27 cellular contexts compared by ENCODE assay signal in the genomic region with DNA sequence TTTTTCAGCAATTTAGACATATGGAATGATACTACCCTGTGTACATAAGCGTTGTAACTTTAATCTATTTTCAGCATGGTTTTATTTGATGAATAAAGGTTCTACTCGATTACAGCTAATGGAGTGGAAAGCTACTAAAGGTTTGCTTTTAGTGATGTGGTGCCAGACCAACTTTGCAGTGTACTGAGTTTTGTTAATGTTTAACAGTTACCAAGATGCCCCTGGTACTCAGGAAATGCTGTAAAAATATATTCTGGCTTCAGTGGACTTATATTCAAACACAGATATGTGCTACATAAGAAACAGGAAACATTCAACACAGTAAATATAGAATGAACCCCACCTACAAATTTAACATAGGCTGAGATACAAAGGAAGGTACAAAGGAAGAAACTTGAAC.
DNase-seq lines count a peak whose midpoint lies in the region; ATAC-seq, FAIRE-seq and TF ChIP-seq lines count a peak whose summit lies in the region.
"Had no signal": no experiment of that assay in that cellular context is flagged by ENCODE, and none has a peak within 500 bp of the region (broad histone marks: within the 10 kb centered on the region; RNA-seq: fewer than 3 reads in every experiment).

No MANE protein-coding gene starts in this region.

- no peak for TF ChIP-seq RAD21 in GM12878 (IDR thresholded peaks at IDR 0.05; ENCODE audit: insufficient read depth, low read depth, low read length)

- H4K20me1 ChIP-seq in GM12878 (ENCODE audit: control insufficient read depth, insufficient read depth) = no peaks in the 10 kb centered on the region

- H3K4me3 ChIP-seq in GM12878 = no peak overlapping the region
- H3K4me3 ChIP-seq: lung had no signal

- no peaks in the 10 kb centered on the region for H3K9me3 Mint-ChIP-seq in activated CD4-positive, alpha-beta T cell treated with anti-CD3 and anti-CD28 coated beads, Interleukin-2, amount 10 ng/mL, durations not matched to agents 24 days and 14 days
- H3K9me3 Mint-ChIP-seq: activated naive CD8-positive, alpha-beta T cell treated with anti-CD3 and anti-CD28 coated beads, Interleukin-2, amount 50 U/mL, for 24 hours; neural crest cell had no signal

- in situ Hi-C loops in ACHN (cut with HindIII; ENCODE audit: low pct_ligation_motif_present, low pct_unique_long_range_greater_than_20kb, low sequenced_read_pairs) (no loop called here), GM12878 (cut with MboI) (no loop called here)

- H3K27ac ChIP-seq in GM12878 (ENCODE audit: control insufficient read depth, insufficient read depth) = no peak overlapping the region

- DNase-seq in ACHN = peak; percentile 27
- no peak for DNase-seq in GM12878 (ENCODE audit: low read depth, low spot score)
- DNase-seq in left kidney (ENCODE audit: low read depth, low spot score) = peak; percentile 26
- no peak for DNase-seq in activated CD4-positive, alpha-beta T cell treated with anti-CD3 and anti-CD28 coated beads for 4 hours
- no peak for DNase-seq in HCEC 1CT
- DNase-seq in activated CD4-positive, alpha-beta T cell treated with anti-CD3 and anti-CD28 coated beads, Interleukin-2, amount 10 ng/mL, durations not matched to agents 24 days and 14 days = no peak
- DNase-seq: activated CD4-positive, alpha-beta T cell treated with anti-CD3 and anti-CD28 coated beads, Interleukin-2, amount 50 U/mL, for 1 hour; activated naive CD8-positive, alpha-beta T cell treated with anti-CD3 and anti-CD28 coated beads, Interleukin-2, amount 50 U/mL, for 24 hours; activated T-cell treated with anti-CD3 and anti-CD28 coated beads, Interleukin-2, amount 50 U/mL, for 4 hours; C1 segment of cervical spinal cord; Caco-2; dermis blood vessel endothelial cell; GOT3; hippocampal formation; NCI-H1930; NCI-H82; stimulated activated CD4-positive, alpha-beta T cell treated with anti-CD3 and anti-CD28 coated beads, Interleukin-12 subunit alpha, Interleukin-12 subunit beta, amount 100 ng/mL, for 4 hours; stimulated activated CD4-positive, alpha-beta T cell treated with anti-CD3 and anti-CD28 coated beads, Interleukin-4, amount 100 ng/mL, for 24 hours had no signal

- SMC1A ChIA-PET in GM12878 (lab: Charles Lee; ENCODE audit: uncharacterized antibody, unreplicated experiment) = interaction anchor here (1.9 kb wide), 1 partner anchor 146 kb away, joined by 4 read pairs; no protein-coding TSS in a partner anchor

- H3K36me3 ChIP-seq in GM12878 (ENCODE audit: control insufficient read depth in 2 of 2, insufficient read depth in 2 of 2, low read length in 1 of 2) = no peaks in the 10 kb centered on the region

- POLR2A ChIA-PET in GM12878 (lab: Charles Lee) = no interaction called here

- no peaks in the 10 kb centered on the region for H3K4me1 ChIP-seq in GM12878 (ENCODE audit: control insufficient read depth, insufficient read depth, low read length)
- H3K4me1 ChIP-seq: Caco-2 had no signal

- TF ChIP-seq CTCF in GM12878 (IDR thresholded peaks at IDR 0.05 in 2 of 3, conservative IDR thresholded peaks at IDR 0.05 in 1 of 3; ENCODE audit: control insufficient read depth in 2 of 3, extremely low read depth in 1 of 3, insufficient read depth in 1 of 3, low read depth in 3 of 3, low read length in 3 of 3) = no peak

- H3K4me1 Mint-ChIP-seq in activated CD4-positive, alpha-beta T cell treated with anti-CD3 and anti-CD28 coated beads, Interleukin-2, amount 10 ng/mL, durations not matched to agents 24 days and 14 days = no peaks in the 10 kb centered on the region
- H3K4me1 Mint-ChIP-seq: activated naive CD8-positive, alpha-beta T cell treated with anti-CD3 and anti-CD28 coated beads, Interleukin-2, amount 50 U/mL, for 24 hours; IgD-negative memory B cell; neural crest cell; stimulated activated effector memory CD8-positive, alpha-beta T cell treated with anti-CD3 and anti-CD28 coated beads, Interleukin-12 subunit alpha, Interleukin-12 subunit beta, amount 100 ng/mL, for 72 hours had no signal

- ATAC-seq in HG03354 (IDR thresholded peaks at IDR 0.05; ENCODE audit: poor library complexity, severe bottlenecking, unreplicated experiment) (peak; percentile 52), GM12878 (peak; percentile 47; the same call in 2 of the 3 replicates), GM19324 (IDR thresholded peaks at IDR 0.05; ENCODE audit: low FRiP score, unreplicated experiment) (no peak)
- ATAC-seq: activated naive CD8-positive, alpha-beta T cell treated with anti-CD3 and anti-CD28 coated beads, Interleukin-2, amount 50 U/mL, for 24 hours; activated T-cell treated with anti-CD3 and anti-CD28 coated beads, Interleukin-2, amount 50 U/mL, for 4 hours; sciatic nerve; stimulated activated effector memory CD8-positive, alpha-beta T cell treated with anti-CD3 and anti-CD28 coated beads, Interleukin-12 subunit alpha, Interleukin-12 subunit beta, amount 100 ng/mL, for 72 hours had no signal

- H3K4me2 ChIP-seq in GM12878 (ENCODE audit: control insufficient read depth, insufficient read depth) = no peak overlapping the region

- H3K9ac ChIP-seq in GM12878 (ENCODE audit: control insufficient read depth, insufficient read depth, low read length) = no peak overlapping the region

- no peak for FAIRE-seq in GM12878 (lab: Jason Lieb, UNC)
- FAIRE-seq: endometrium, frontal cortex had no signal

- H3K36me3 Mint-ChIP-seq in activated CD4-positive, alpha-beta T cell treated with anti-CD3 and anti-CD28 coated beads, Interleukin-2, amount 10 ng/mL, durations not matched to agents 24 days and 14 days (ENCODE audit: low read depth) = no peaks in the 10 kb centered on the region
- H3K36me3 Mint-ChIP-seq: IgD-negative memory B cell; stimulated activated effector memory CD8-positive, alpha-beta T cell treated with anti-CD3 and anti-CD28 coated beads, Interleukin-12 subunit alpha, Interleukin-12 subunit beta, amount 100 ng/mL, for 72 hours had no signal

- no peaks in the 10 kb centered on the region for H3K27me3 ChIP-seq in GM12878 (replicated peaks in 1 of 2; ENCODE audit: control insufficient read depth in 2 of 2, insufficient read depth in 2 of 2, low read length in 1 of 2)

- H2AFZ ChIP-seq in GM12878 (ENCODE audit: control insufficient read depth, low read depth, low read length) = no peak overlapping the region

- no peak overlapping the region for H3K27ac Mint-ChIP-seq in activated CD4-positive, alpha-beta T cell treated with anti-CD3 and anti-CD28 coated beads, Interleukin-2, amount 10 ng/mL, durations not matched to agents 24 days and 14 days
- H3K27ac Mint-ChIP-seq: activated naive CD8-positive, alpha-beta T cell treated with anti-CD3 and anti-CD28 coated beads, Interleukin-2, amount 50 U/mL, for 24 hours; IgD-negative memory B cell; stimulated activated effector memory CD8-positive, alpha-beta T cell treated with anti-CD3 and anti-CD28 coated beads, Interleukin-12 subunit alpha, Interleukin-12 subunit beta, amount 100 ng/mL, for 72 hours had no signal

- H3K79me2 ChIP-seq in GM12878 (ENCODE audit: control insufficient read depth, insufficient read depth, low read length) = no peaks in the 10 kb centered on the region

- RAD21 ChIA-PET in GM12878 (lab: Charles Lee; ENCODE audit: unreplicated experiment) = no interaction called here

- H3K4me3 Mint-ChIP-seq in activated CD4-positive, alpha-beta T cell treated with anti-CD3 and anti-CD28 coated beads, Interleukin-2, amount 10 ng/mL, durations not matched to agents 24 days and 14 days = no peak overlapping the region
- H3K4me3 Mint-ChIP-seq: activated naive CD8-positive, alpha-beta T cell treated with anti-CD3 and anti-CD28 coated beads, Interleukin-2, amount 50 U/mL, for 24 hours; activated T-cell treated with anti-CD3 and anti-CD28 coated beads, Interleukin-2, amount 50 U/mL, for 4 hours; IgD-negative memory B cell; neural crest cell; stimulated activated effector memory CD8-positive, alpha-beta T cell treated with anti-CD3 and anti-CD28 coated beads, Interleukin-12 subunit alpha, Interleukin-12 subunit beta, amount 100 ng/mL, for 72 hours had no signal

- CTCF ChIA-PET in GM12878 (lab: Yijun Ruan, JAX) = no interaction called here

- H3K27me3 Mint-ChIP-seq in activated CD4-positive, alpha-beta T cell treated with anti-CD3 and anti-CD28 coated beads, Interleukin-2, amount 10 ng/mL, durations not matched to agents 24 days and 14 days = no peaks in the 10 kb centered on the region
- H3K27me3 Mint-ChIP-seq: activated naive CD8-positive, alpha-beta T cell treated with anti-CD3 and anti-CD28 coated beads, Interleukin-2, amount 50 U/mL, for 24 hours; IgD-negative memory B cell had no signal

- BruUV-seq in GM12878 (replicated peaks; lab: Mats Ljungman, UMichigan) = no TSS peak

- TF ChIP-seq POLR2A in GM12878 (IDR thresholded peaks at IDR 0.05; ENCODE audit: low read depth, low read length) = no peak

- no peaks in the 10 kb centered on the region for H3K9me3 ChIP-seq in GM12878 (replicated peaks; ENCODE audit: control insufficient read depth, insufficient read depth, low read length)
- H3K9me3 ChIP-seq: Caco-2 had no signal

- no peak for TF ChIP-seq EP300 in GM12878 (IDR thresholded peaks at IDR 0.05; ENCODE audit: borderline replicate concordance in 1 of 2, control insufficient read depth in 1 of 2, low read depth in 2 of 2, low read length in 2 of 2)

- intact Hi-C loops in GM12878 (cut with micrococcal nuclease; ENCODE audit: unreplicated experiment) = no loop called here
- intact Hi-C loops in activated CD4-positive, alpha-beta T cell treated with anti-CD3 and anti-CD28 coated beads, Interleukin-2, amount 10 ng/mL, durations not matched to agents 24 days and 14 days (cut with micrococcal nuclease) = no loop called here

- WGBS in GM12878 (ENCODE audit: insufficient coverage, insufficient replicate concordance, low lambda C conversion rate, missing lambda C conversion rate) = 0% methylated on average over 2 of the region's 2 CpGs

TF ChIP-seq in GM12878, 131 proteins besides CTCF, POLR2A, EP300 and RAD21 (continues in another document):
- TF ChIP-seq EZH2 (IDR thresholded peaks at IDR 0.05; ENCODE audit: borderline replicate concordance, control insufficient read depth, low read depth, low read length) (no peak), ZNF24 (IDR thresholded peaks at IDR 0.05) (no peak), SIX5 (IDR thresholded peaks at IDR 0.05; ENCODE audit: low read depth, low read length, severe bottlenecking) (no peak)
- TF ChIP-seq, protein P1, sequence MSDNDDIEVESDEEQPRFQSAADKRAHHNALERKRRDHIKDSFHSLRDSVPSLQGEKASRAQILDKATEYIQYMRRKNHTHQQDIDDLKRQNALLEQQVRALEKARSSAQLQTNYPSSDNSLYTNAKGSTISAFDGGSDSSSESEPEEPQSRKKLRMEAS (IDR thresholded peaks at IDR 0.05; ENCODE audit: low read depth, low read length) = no peak

Comparison
In these comparisons a context has a peak if more than half of its experiments do, and no peak if none do; other contexts are left out.
1. DNase-seq: peak in ACHN (single experiment) and left kidney (single experiment); none in GM12878 (single experiment), activated CD4-positive, alpha-beta T cell treated with anti-CD3 and anti-CD28 coated beads for 4 hours (0 of 2), HCEC 1CT (single experiment) and activated CD4-positive, alpha-beta T cell treated with anti-CD3 and anti-CD28 coated beads, Interleukin-2, amount 10 ng/mL, durations not matched to agents 24 days and 14 days (single experiment).